ENCODE assay signal across 31 cellular contexts in genomic region chr10:62705789-62706188, GRCh38.
"Had no signal": no experiment of that assay in that cellular context is flagged by ENCODE, and none has a peak within 500 bp of the region (broad histone marks: within the 10 kb centered on the region; RNA-seq: fewer than 3 reads in every experiment).

No MANE protein-coding gene starts in this region.

- H3K4me1 Mint-ChIP-seq: brain had no signal

- H3K27me3 Mint-ChIP-seq: T-helper 17 cell had no signal

- H3K4me1 ChIP-seq: ascending aorta, breast epithelium, colonic mucosa, esophagus muscularis mucosa, foreskin keratinocyte, gastrocnemius medialis had no signal

- H3K9me3 ChIP-seq: ascending aorta, breast epithelium, colonic mucosa, esophagus muscularis mucosa, gastrocnemius medialis had no signal

- DNase-seq: activated CD4-positive, alpha-beta memory T cell treated with anti-CD3 and anti-CD28 coated beads for 36 hours; activated CD4-positive, alpha-beta T cell treated with anti-CD3 and anti-CD28 coated beads for 36 hours; activated CD4-positive, alpha-beta T cell treated with anti-CD3 and anti-CD28 coated beads, Interleukin-2, amount 10 ng/mL, durations not matched to agents 24 days and 14 days; activated CD4-positive, CD25-positive, alpha-beta regulatory T cell; activated CD4-positive, CD25-positive, alpha-beta regulatory T cell treated with anti-CD3 and anti-CD28 coated beads, Interleukin-2, amount 50 U/mL, for 72 hours; activated CD8-positive, alpha-beta memory T cell treated with anti-CD3 and anti-CD28 coated beads for 24 hours; activated effector memory CD4-positive, alpha-beta T cell treated with Interleukin-2 at 50 U/mL for 16 hours; activated gamma-delta T cell treated with Interleukin-2 at 50 U/mL for 16 hours; activated naive CD4-positive, alpha-beta T cell treated with anti-CD3 and anti-CD28 coated beads, Interleukin-2, amount 50 U/mL, for 16 hours; activated naive CD4-positive, alpha-beta T cell treated with Interleukin-2 at 50 U/mL for 16 hours; activated T-cell treated with anti-CD3 and anti-CD28 coated beads, Interleukin-2, amount 50 U/mL, for 4 hours; central memory CD4-positive, alpha-beta T cell; cerebellar nuclear complex; colonic mucosa; effector CD8-positive, alpha-beta T cell; erythroblast; foreskin keratinocyte; gastrocnemius medialis; glutamatergic neuron; heart left ventricle; T-helper 17 cell; T1000; WERI-Rb-1 had no signal

- H3K4me3 ChIP-seq: ascending aorta, breast epithelium, cardiac muscle cell, colonic mucosa, esophagus muscularis mucosa, gastrocnemius medialis, heart left ventricle had no signal

- ATAC-seq: activated CD4-positive, alpha-beta T cell treated with anti-CD3 and anti-CD28 coated beads for 36 hours; activated T-cell treated with anti-CD3 and anti-CD28 coated beads, Interleukin-2, amount 50 U/mL, for 4 hours; activated T-helper 17 cell treated with anti-CD3 and anti-CD28 coated beads, Interleukin-2, amount 50 U/mL, for 72 hours; foreskin keratinocyte; gastrocnemius medialis; heart left ventricle; T-helper 17 cell had no signal

- H3K27ac ChIP-seq: ascending aorta, breast epithelium, cardiac muscle cell, colonic mucosa, esophagus muscularis mucosa, foreskin keratinocyte, gastrocnemius medialis, heart left ventricle, WERI-Rb-1 had no signal

- H3K36me3 ChIP-seq: ascending aorta, breast epithelium, cardiac muscle cell, colonic mucosa, esophagus muscularis mucosa, gastrocnemius medialis, heart left ventricle, WERI-Rb-1 had no signal

- H3K4me3 Mint-ChIP-seq: activated CD4-positive, alpha-beta memory T cell treated with anti-CD3 and anti-CD28 coated beads for 36 hours; activated CD4-positive, alpha-beta T cell treated with anti-CD3 and anti-CD28 coated beads for 36 hours; activated CD4-positive, alpha-beta T cell treated with anti-CD3 and anti-CD28 coated beads, Interleukin-2, amount 10 ng/mL, durations not matched to agents 24 days and 14 days; activated naive CD8-positive, alpha-beta T cell; activated T-cell treated with anti-CD3 and anti-CD28 coated beads, Interleukin-2, amount 50 U/mL, for 4 hours; activated T-helper 17 cell treated with anti-CD3 and anti-CD28 coated beads, Interleukin-2, amount 50 U/mL, for 72 hours; brain; T-helper 17 cell; T-helper 2 cell treated with Interferon-gamma antibody and Interleukin-4, amounts not matched to agents 5 μg/mL and 100 μg/mL, for 36 hours had no signal

- H3K36me3 Mint-ChIP-seq: activated CD4-positive, alpha-beta memory T cell treated with anti-CD3 and anti-CD28 coated beads for 36 hours; brain had no signal

- H3K27me3 ChIP-seq: ascending aorta, breast epithelium, colonic mucosa, gastrocnemius medialis had no signal

- H3K27ac Mint-ChIP-seq: activated CD4-positive, alpha-beta memory T cell treated with anti-CD3 and anti-CD28 coated beads for 36 hours; activated CD4-positive, alpha-beta T cell treated with anti-CD3 and anti-CD28 coated beads for 36 hours; activated CD4-positive, alpha-beta T cell treated with anti-CD3 and anti-CD28 coated beads, Interleukin-2, amount 10 ng/mL, durations not matched to agents 24 days and 14 days; activated naive CD8-positive, alpha-beta T cell; activated T-helper 17 cell treated with anti-CD3 and anti-CD28 coated beads, Interleukin-2, amount 50 U/mL, for 72 hours; brain; T-helper 17 cell; T-helper 2 cell treated with Interferon-gamma antibody and Interleukin-4, amounts not matched to agents 5 μg/mL and 100 μg/mL, for 36 hours had no signal
